10 cellular contexts compared by ENCODE assay signal in genomic region chr12:27899151-27899661, GRCh38.
A peak's percentile ranks its signal among the peaks of the same experiment; 100 is the strongest.
DNase-seq lines count a peak whose midpoint lies in the region; TF ChIP-seq lines count a peak whose summit lies in the region.
"Had no signal": no experiment of that assay in that cellular context is flagged by ENCODE, and none has a peak within 500 bp of the region (broad histone marks: within the 10 kb centered on the region; RNA-seq: fewer than 3 reads in every experiment).

No MANE protein-coding gene starts in this region.

- H4K20me1 ChIP-seq in osteoblast (ENCODE audit: insufficient read depth, low read length) = no peaks in the 10 kb centered on the region

- H3K4me2 ChIP-seq in osteoblast (ENCODE audit: insufficient read depth, low read length) = peak overlapping the region; percentile 58

- H3K27me3 ChIP-seq in osteoblast (ENCODE audit: insufficient read depth, low read length) = no peaks in the 10 kb centered on the region

- H3K36me3 ChIP-seq in osteoblast (ENCODE audit: insufficient read depth, low read length) = no peaks in the 10 kb centered on the region

- TF ChIP-seq CTCF in choroid plexus epithelial cell (conservative IDR thresholded peaks at IDR 0.05; ENCODE audit: low read depth, low read length) (no peak), osteoblast (IDR thresholded peaks at IDR 0.05; ENCODE audit: extremely low read depth, low read depth, low read length) (no peak)

- H3K79me2 ChIP-seq in osteoblast (ENCODE audit: insufficient read depth, low read length) = no peaks in the 10 kb centered on the region

- peak overlapping the region; percentile 97 for H3K27ac ChIP-seq in osteoblast (ENCODE audit: low read depth, low read length)

- DNase-seq in GM03348 (ENCODE audit: low spot score) (peak; percentile 86), NCI-H2171 (lab: John Stamatoyannopoulos, UW) (peak; percentile 97), choroid plexus epithelial cell (ENCODE audit: low read depth) (peak; percentile 99), osteoblast (ENCODE audit: insufficient read length, low spot score, missing footprints) (peak; percentile 84), HUDEP-2 (lab: John Stamatoyannopoulos, UW; ENCODE audit: unreplicated experiment in 76 of 76) (no peak), NCI-H526 treated with DMSO at 0.1 percent for 48 hours (lab: John Stamatoyannopoulos, UW) (no peak)
- no peak for DNase-seq in activated effector memory CD4-positive, alpha-beta T cell treated with anti-CD3 and anti-CD28 coated beads, Interleukin-2, amount 50 U/mL, for 16 hours
- DNase-seq: NCI-H524 treated with DMSO at 0.1 percent for 48 hours; stimulated activated naive CD8-positive, alpha-beta T cell treated with anti-CD3 and anti-CD28 coated beads, Interleukin-15, Interleukin-2, amounts not matched to agents 100 U/mL and 50 U/mL, for 24 hours; T-helper 9 cell had no signal

- H2AFZ ChIP-seq in osteoblast (ENCODE audit: low read length) = peak overlapping the region; percentile 27

- H3K9me3 ChIP-seq in osteoblast (ENCODE audit: low read depth, low read length) = no peaks in the 10 kb centered on the region

- no peak overlapping the region for H3K4me3 ChIP-seq in choroid plexus epithelial cell (ENCODE audit: low read depth, low read length)
- H3K4me3 ChIP-seq in osteoblast (ENCODE audit: insufficient read depth, low read length) = peak overlapping the region; percentile 1

- H3K4me1 ChIP-seq in osteoblast (ENCODE audit: insufficient read depth, low read length) = peaks cover 21% of the 10 kb centered on the region

Comparison
In these comparisons a context has a peak if more than half of its experiments do, and no peak if none do; other contexts are left out.
1. DNase-seq: peak in GM03348 (single experiment), NCI-H2171 (single experiment), choroid plexus epithelial cell (single experiment) and osteoblast (single experiment); none in HUDEP-2 (0 of 76), NCI-H526 treated with DMSO at 0.1 percent for 48 hours (single experiment) and activated effector memory CD4-positive, alpha-beta T cell treated with anti-CD3 and anti-CD28 coated beads, Interleukin-2, amount 50 U/mL, for 16 hours (single experiment).